10 cellular contexts compared by ENCODE assay signal in genomic region chr15:90583471-90584252, GRCh38. TPM values are rescaled to one million over a fixed set of nuclear protein-coding genes. Genes with fewer than 3 reads are reported as not detected.
A peak's percentile ranks its signal among the peaks of the same experiment; 100 is the strongest.
DNase-seq lines count a peak whose midpoint lies in the region; ATAC-seq and TF ChIP-seq lines count a peak whose summit lies in the region.
"Had no signal": no experiment of that assay in that cellular context is flagged by ENCODE, and none has a peak within 500 bp of the region (broad histone marks: within the 10 kb centered on the region; RNA-seq: fewer than 3 reads in every experiment).

No MANE protein-coding gene starts in this region.

- DNase-seq in H9: peak; percentile 74
- DNase-seq in activated B cell treated with CpG ODN at 0.5 μM for 24 hours: no peak
- no peak for DNase-seq in left cardiac atrium
- DNase-seq in putamen (ENCODE audit: low spot score): peak; percentile 91
- no peak for DNase-seq in hepatocyte (ENCODE audit: low spot score)
- DNase-seq: activated T-cell treated with anti-CD3 and anti-CD28 coated beads for 4 hours, NCI-H748 treated with DMSO at 0.1 percent for 48 hours, ovary had no signal

- H3K79me2 ChIP-seq in H9 (ENCODE audit: insufficient read depth, low read length) (no peaks in the 10 kb centered on the region), hepatocyte (peaks cover 38% of the 10 kb centered on the region)

- no peak overlapping the region for H2AK5ac ChIP-seq in H9 (ENCODE audit: insufficient read length, low read length)

- H3K36me3 Mint-ChIP-seq in H9 (ENCODE audit: insufficient read depth in 1 of 3, low read depth in 3 of 3) (no peaks in the 10 kb centered on the region), activated B cell treated with CpG ODN at 0.5 μM for 24 hours (ENCODE audit: low read depth) (peaks cover 10% of the 10 kb centered on the region)

- TF ChIP-seq CTCF in H9 (conservative IDR thresholded peaks at IDR 0.05) (0 out of 3 replicates have a peak, but pooled peaks have one; percentile 22), activated B cell treated with CpG ODN at 0.5 μM for 24 hours (IDR thresholded peaks at IDR 0.05) (no peak), hepatocyte (IDR thresholded peaks at IDR 0.05; ENCODE audit: poor library complexity) (no peak)

- H2AFZ ChIP-seq in H9 (ENCODE audit: low read length) (no peak overlapping the region), hepatocyte (no peak overlapping the region)

- H3K4me3 Mint-ChIP-seq in H9: peak overlapping the region in 1 of 2 experiments; percentile 59; a peak in 4 of 5 replicates
- peak overlapping the region; percentile 47 for H3K4me3 Mint-ChIP-seq in activated B cell treated with CpG ODN at 0.5 μM for 24 hours

- H2BK20ac ChIP-seq in H9 (ENCODE audit: low read depth, low read length, poor library complexity, severe bottlenecking): no peak overlapping the region

- H3K9me2 ChIP-seq in hepatocyte (replicated peaks; ENCODE audit: insufficient read depth): no peaks in the 10 kb centered on the region

- H3K27me3 Mint-ChIP-seq in H9 (ENCODE audit: low read depth) (peaks cover 54% of the 10 kb centered on the region), activated B cell treated with CpG ODN at 0.5 μM for 24 hours (no peaks in the 10 kb centered on the region)

- H3K27ac ChIP-seq in H9 (ENCODE audit: insufficient read length, low read depth, low read length) (no peak overlapping the region), hepatocyte (no peak overlapping the region)
- H3K27ac ChIP-seq: ovary had no signal

- H4K8ac ChIP-seq in H9 (replicated peaks; ENCODE audit: insufficient read length, low read depth, low read length): no peak overlapping the region

- no peak overlapping the region for H3K56ac ChIP-seq in H9 (ENCODE audit: insufficient read length, low read depth, low read length)

- H3K4me3 ChIP-seq in hepatocyte: no peak overlapping the region
- H3K4me3 ChIP-seq: ovary had no signal

- no peak overlapping the region for H3K14ac ChIP-seq in H9 (ENCODE audit: insufficient read depth, low read length)

- no peak overlapping the region for H2BK15ac ChIP-seq in H9 (ENCODE audit: low read depth, low read length)

- H3T11ph ChIP-seq in H9 (ENCODE audit: low read length): no peak overlapping the region

- no peaks in the 10 kb centered on the region for H3K9me3 ChIP-seq in H9 (ENCODE audit: control insufficient read depth, low read depth, low read length)
- H3K9me3 ChIP-seq in hepatocyte (ENCODE audit: low read depth): no peaks in the 10 kb centered on the region
- H3K9me3 ChIP-seq: ovary had no signal

- no peak overlapping the region for H2BK5ac ChIP-seq in H9 (ENCODE audit: insufficient read length, low read length)

- H3K23ac ChIP-seq in H9 (ENCODE audit: insufficient read length, low read depth, low read length): no peak overlapping the region

- H3K18ac ChIP-seq in H9 (ENCODE audit: insufficient read length, low read depth, low read length): no peak overlapping the region

- CTCF ChIA-PET in activated B cell treated with CpG ODN at 0.5 μM for 24 hours (lab: Charles Lee): no interaction called here

- no peak overlapping the region for H4K5ac ChIP-seq in H9 (ENCODE audit: insufficient read length, low read depth, low read length)

- H3K4me2 ChIP-seq in H9 (ENCODE audit: insufficient read depth, insufficient read length, low read length): peak overlapping the region; percentile 36
- H3K4me2 ChIP-seq in hepatocyte: no peak overlapping the region

- no peaks in the 10 kb centered on the region for H3K79me1 ChIP-seq in H9 (ENCODE audit: insufficient read depth, low read depth, low read length, poor library complexity, severe bottlenecking)

- H3K9me3 Mint-ChIP-seq in H9 (no peaks in the 10 kb centered on the region), activated B cell treated with CpG ODN at 0.5 μM for 24 hours (no peaks in the 10 kb centered on the region)

- POLR2A ChIA-PET in activated B cell treated with CpG ODN at 0.5 μM for 24 hours (lab: Charles Lee): interaction anchor here (1.0 kb wide), 1 partner anchor 8 kb away, joined by 3 read pairs; no protein-coding TSS in a partner anchor

- intact Hi-C loops in activated B cell treated with CpG ODN at 0.5 μM for 24 hours (cut with micrococcal nuclease): loop anchor here (2.0 kb wide), 1 partner anchor 19 kb away; no protein-coding TSS in a partner anchor
- intact Hi-C loops in left cardiac atrium (cut with DNase I): no loop called here

- no peak for ATAC-seq in activated B cell treated with CpG ODN at 0.5 μM for 24 hours (ENCODE audit: low read depth)
- ATAC-seq in left cardiac atrium: peak; percentile 8 to 53
- no peak for ATAC-seq in GM18909 (IDR thresholded peaks at IDR 0.05; ENCODE audit: poor library complexity, unreplicated experiment)
- no peak for ATAC-seq in HG03025 (IDR thresholded peaks at IDR 0.05; ENCODE audit: low FRiP score, unreplicated experiment)

- peaks cover 11% of the 10 kb centered on the region for H3K4me1 ChIP-seq in H9 (ENCODE audit: insufficient read depth, low read length)
- peaks cover 7% of the 10 kb centered on the region for H3K4me1 ChIP-seq in hepatocyte (ENCODE audit: insufficient read depth)

- H3K36me3 ChIP-seq in hepatocyte (replicated peaks; ENCODE audit: insufficient read depth, low read depth): no peaks in the 10 kb centered on the region
- H3K36me3 ChIP-seq: ovary had no signal

- H4K20me1 ChIP-seq in H9 (ENCODE audit: control insufficient read depth, insufficient read depth, insufficient read length) (no peaks in the 10 kb centered on the region), hepatocyte (ENCODE audit: insufficient read depth, poor library complexity, severe bottlenecking) (no peaks in the 10 kb centered on the region)

- H2BK12ac ChIP-seq in H9 (ENCODE audit: insufficient read length, low read depth, low read length): no peak overlapping the region

- no peaks in the 10 kb centered on the region for H3K23me2 ChIP-seq in H9 (ENCODE audit: insufficient read length, low read depth, low read length, poor library complexity, severe bottlenecking)

- no peak overlapping the region for H3K4ac ChIP-seq in H9 (ENCODE audit: low read depth, low read length)

- no peak overlapping the region for H2BK120ac ChIP-seq in H9 (ENCODE audit: low read depth, low read length, poor library complexity, severe bottlenecking)

- no CpG with 5 or more reads among the region's 5 CpGs for WGBS in H9 (ENCODE audit: extremely low coverage, insufficient read length, low lambda C conversion rate)
- WGBS in hepatocyte (ENCODE audit: low lambda C conversion rate, missing lambda C conversion rate): 68% methylated on average over 5 of the region's 5 CpGs

- no peak overlapping the region for H4K91ac ChIP-seq in H9 (ENCODE audit: insufficient read length, low read depth, low read length)

- H3K27ac Mint-ChIP-seq in H9: peak overlapping the region in 2 of 3 experiments; percentile 17 to 36; a peak in 3 of 7 replicates
- H3K27ac Mint-ChIP-seq in activated B cell treated with CpG ODN at 0.5 μM for 24 hours: peak overlapping the region; percentile 62

- H3K9ac ChIP-seq in H9 (ENCODE audit: extremely low read depth, insufficient read length, low read length): no peak overlapping the region

- peaks cover 7% of the 10 kb centered on the region for H3K27me3 ChIP-seq in H9 (ENCODE audit: insufficient read depth, low read length)
- no peaks in the 10 kb centered on the region for H3K27me3 ChIP-seq in hepatocyte
- H3K27me3 ChIP-seq: ovary had no signal

- H3K4me1 Mint-ChIP-seq in H9 (peaks cover 40 to 52% of the 10 kb centered on the region in 2 experiments), activated B cell treated with CpG ODN at 0.5 μM for 24 hours (peaks cover 74% of the 10 kb centered on the region)

RNA-seq across cellular contexts. Expression of gene CRTC3, which starts 53.9 kb away (rescaled TPM):
- 3.9 TPM in 2 replicates for total RNA-seq in H9 (2021)
- 54.7 and 65.0 TPM in 2 replicates for total RNA-seq in activated B cell treated with CpG ODN at 0.5 μM for 24 hours
- 10 to 100 TPM; 23.1 to 29.4 TPM for total RNA-seq in left cardiac atrium
- total RNA-seq in hepatocyte: 15.3 and 15.7 TPM in 2 replicates
- 17.6 and 18.5 TPM in 2 replicates for polyA plus RNA-seq in hepatocyte

Comparison
In these comparisons a context has a peak if more than half of its experiments do, and no peak if none do; other contexts are left out.
1. DNase-seq: peak in H9 (single experiment) and putamen (single experiment); none in activated B cell treated with CpG ODN at 0.5 μM for 24 hours (single experiment), left cardiac atrium (single experiment) and hepatocyte (single experiment).
2. ATAC-seq: peak in left cardiac atrium (2 of 2); none in activated B cell treated with CpG ODN at 0.5 μM for 24 hours (single experiment), GM18909 (single experiment) and HG03025 (single experiment).